9 cellular contexts compared by ENCODE assay signal in the genomic region with DNA sequence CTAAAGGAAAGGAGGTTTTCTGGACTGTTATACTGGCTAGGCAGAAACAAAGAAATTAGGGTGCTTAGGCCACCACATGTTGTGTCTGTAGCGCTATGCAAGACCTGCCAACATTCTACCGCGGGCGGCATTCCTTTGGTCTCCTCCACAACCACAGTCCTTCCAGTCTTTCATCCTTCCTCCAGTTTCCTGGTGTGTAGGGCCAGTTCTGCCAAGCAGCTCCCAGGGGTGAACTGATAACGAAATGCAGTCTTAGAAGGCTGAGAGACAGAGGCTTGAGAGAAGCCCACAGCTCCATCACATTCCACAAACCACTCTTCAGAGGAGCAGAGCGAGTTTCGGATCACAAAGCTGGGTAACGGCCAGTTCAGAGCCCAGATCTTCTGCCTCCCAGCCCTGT. TPM values are rescaled to one million over a fixed set of nuclear protein-coding genes. Genes with fewer than 3 reads are reported as not detected.
DNase-seq lines count a peak whose midpoint lies in the region; ATAC-seq and TF ChIP-seq lines count a peak whose summit lies in the region.
"Had no signal": no experiment of that assay in that cellular context is flagged by ENCODE, and none has a peak within 500 bp of the region (broad histone marks: within the 10 kb centered on the region; RNA-seq: fewer than 3 reads in every experiment).

No MANE protein-coding gene starts in this region.

- no peak overlapping the region for H3K27ac Mint-ChIP-seq in endothelial cell (ENCODE audit: unreplicated experiment)

- peaks cover 4% of the 10 kb centered on the region for H3K4me1 Mint-ChIP-seq in endothelial cell (ENCODE audit: unreplicated experiment)

- H3K9me3 Mint-ChIP-seq in endothelial cell (ENCODE audit: unreplicated experiment): no peaks in the 10 kb centered on the region

- no peaks in the 10 kb centered on the region for H3K36me3 ChIP-seq in ES-I3 (ENCODE audit: insufficient read depth, low read length)
- no peaks in the 10 kb centered on the region for H3K36me3 ChIP-seq in OCI-LY3 (replicated peaks; ENCODE audit: low read depth, low read length)
- no peaks in the 10 kb centered on the region for H3K36me3 ChIP-seq in parathyroid adenoma (ENCODE audit: control insufficient read depth, insufficient read depth, low read length)
- H3K36me3 ChIP-seq: MG63 had no signal

- no peaks in the 10 kb centered on the region for H3K9me3 ChIP-seq in ES-I3 (ENCODE audit: control insufficient read depth, insufficient read depth, low read length)
- peaks cover 10% of the 10 kb centered on the region; the same call in 1 of the 2 replicates for H3K9me3 ChIP-seq in OCI-LY3 (ENCODE audit: insufficient read depth, low read length)
- H3K9me3 ChIP-seq in parathyroid adenoma (ENCODE audit: control insufficient read depth, low read length): no peaks in the 10 kb centered on the region

- H3K4me1 ChIP-seq in ES-I3 (ENCODE audit: insufficient read depth, low read length): no peaks in the 10 kb centered on the region
- H3K4me1 ChIP-seq in OCI-LY3 (ENCODE audit: low read length): peaks cover 33% of the 10 kb centered on the region
- peaks cover 13% of the 10 kb centered on the region for H3K4me1 ChIP-seq in parathyroid adenoma

- in situ Hi-C loops in GM13977 (cut with MboI; ENCODE audit: low pct_unique_long_range_greater_than_20kb, low sequenced_read_pairs, unreplicated experiment): no loop called here

- peak overlapping the region; percentile 75 for H3K4me3 ChIP-seq in OCI-LY3 (ENCODE audit: low read length)
- H3K4me3 ChIP-seq in epithelial cell of proximal tubule (ENCODE audit: low read depth, low read length): peak overlapping the region; percentile 69
- H3K4me3 ChIP-seq in parathyroid adenoma (ENCODE audit: low read depth, low read length): peak overlapping the region; percentile 67

- H2AFZ ChIP-seq in OCI-LY3 (ENCODE audit: low read depth, low read length) (0 out of 2 replicates have a peak overlapping the region, but pooled peaks have one; percentile 66), parathyroid adenoma (peak overlapping the region; percentile 76)

- H3K9ac ChIP-seq in ES-I3 (ENCODE audit: low read depth, low read length): peak overlapping the region; percentile 59; the same call in 1 of the 2 replicates
- H3K9ac ChIP-seq in OCI-LY3 (ENCODE audit: low read length): no peak overlapping the region
- no peak overlapping the region for H3K9ac ChIP-seq in parathyroid adenoma

- no peaks in the 10 kb centered on the region for H4K20me1 ChIP-seq in OCI-LY3 (ENCODE audit: insufficient read depth, low read length)

- H3K79me2 ChIP-seq in OCI-LY3 (ENCODE audit: low read length): no peaks in the 10 kb centered on the region
- no peaks in the 10 kb centered on the region for H3K79me2 ChIP-seq in parathyroid adenoma

- H3K27me3 ChIP-seq in OCI-LY3 (ENCODE audit: low read depth, low read length): peaks cover 12% of the 10 kb centered on the region
- no peaks in the 10 kb centered on the region for H3K27me3 ChIP-seq in parathyroid adenoma (ENCODE audit: control insufficient read depth, insufficient read depth, low read length)
- H3K27me3 ChIP-seq: MG63 had no signal

- H3K4me2 ChIP-seq in OCI-LY3 (ENCODE audit: low read length): peak overlapping the region; percentile 86
- H3K4me2 ChIP-seq in parathyroid adenoma (ENCODE audit: low read length): peak overlapping the region; percentile 76

- H3K36me3 Mint-ChIP-seq in endothelial cell (ENCODE audit: low read depth, unreplicated experiment): no peaks in the 10 kb centered on the region

- H3K4me3 Mint-ChIP-seq in endothelial cell (ENCODE audit: unreplicated experiment): no peak overlapping the region

- H3K27ac ChIP-seq in OCI-LY3 (ENCODE audit: low read length): no peak overlapping the region
- peak overlapping the region; percentile 67 for H3K27ac ChIP-seq in parathyroid adenoma

- DNase-seq in epithelial cell of proximal tubule (ENCODE audit: low read depth): no peak
- no peak for DNase-seq in endothelial cell (ENCODE audit: low spot score)
- no peak for DNase-seq in stimulated activated CD4-positive, alpha-beta T cell treated with anti-CD3 and anti-CD28 coated beads, Interleukin-2, amount 100 ng/mL, for 48 hours
- DNase-seq in GM13977 (ENCODE audit: low spot score): no peak

- peaks cover 3% of the 10 kb centered on the region for H3K27me3 Mint-ChIP-seq in endothelial cell (ENCODE audit: unreplicated experiment)

- ATAC-seq in GM19324 (IDR thresholded peaks at IDR 0.05; ENCODE audit: low FRiP score, unreplicated experiment): no peak

- no peak for TF ChIP-seq CTCF in OCI-LY3 (IDR thresholded peaks at IDR 0.05; ENCODE audit: low read depth, low read length)
- no peak for TF ChIP-seq CTCF in epithelial cell of proximal tubule (conservative IDR thresholded peaks at IDR 0.05; ENCODE audit: low read depth, low read length)
- TF ChIP-seq CTCF in parathyroid adenoma (IDR thresholded peaks at IDR 0.05): no peak
- no peak for TF ChIP-seq CTCF in endothelial cell (IDR thresholded peaks at IDR 0.05; ENCODE audit: unreplicated experiment)
- no peak for TF ChIP-seq CTCF in GM13977 (IDR thresholded peaks at IDR 0.05; ENCODE audit: extremely low read depth, insufficient read depth, missing control alignments)

RNA-seq across cellular contexts. Expression of a gene that starts 19.5 kb away (rescaled TPM):
- 35.8 and 50.9 TPM in 2 replicates for total RNA-seq in epithelial cell of proximal tubule
- 71.7 TPM for total RNA-seq in endothelial cell (ENCODE audit: unreplicated experiment)

RNA-seq across cellular contexts. Expression of a gene that starts 25.6 kb away (rescaled TPM):
- 56.5 and 70.2 TPM in 2 replicates for total RNA-seq in epithelial cell of proximal tubule
- total RNA-seq in endothelial cell (ENCODE audit: unreplicated experiment): 65.1 TPM

RNA-seq across cellular contexts. Expression of a gene that starts 40.6 kb away (rescaled TPM):
- 0.22 and 0.69 TPM in 2 replicates for total RNA-seq in epithelial cell of proximal tubule
- 0.56 TPM for total RNA-seq in endothelial cell (ENCODE audit: unreplicated experiment)
